In the genomic region with DNA sequence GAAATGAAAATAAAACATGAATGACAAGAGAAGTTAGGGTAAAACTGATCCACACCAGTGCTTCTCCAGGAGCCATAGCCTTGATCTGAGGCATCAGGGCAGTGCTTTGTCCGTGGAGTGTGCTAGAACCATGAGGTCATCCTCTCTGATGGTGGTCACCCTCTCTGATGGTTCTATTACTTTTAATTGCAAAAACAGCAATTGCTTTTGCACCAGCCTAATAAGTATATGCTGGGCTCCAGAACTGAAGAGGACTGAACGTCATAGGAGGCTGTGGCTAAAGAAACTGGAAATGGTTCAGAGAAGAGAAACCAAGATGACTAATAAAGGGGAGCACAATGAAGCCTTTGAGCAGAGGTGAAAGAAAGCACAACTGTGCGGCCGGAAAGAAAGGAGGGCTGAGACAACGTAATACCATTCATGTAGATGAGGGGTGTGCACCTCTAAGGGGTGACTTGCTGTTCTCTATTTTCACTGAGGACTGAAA, we compare ENCODE assay signal across 8 cellular contexts. TPM values are rescaled to one million over a fixed set of nuclear protein-coding genes. Genes with fewer than 3 reads are reported as not detected.
DNase-seq lines count a peak whose midpoint lies in the region; ATAC-seq and TF ChIP-seq lines count a peak whose summit lies in the region.

No MANE protein-coding gene starts in this region.

- no peak overlapping the region for H3K4me3 ChIP-seq in GM23338

- DNase-seq in GM13977 (ENCODE audit: low spot score) (peak; percentile 84), GM23338 (ENCODE audit: low spot score) (no peak), NOMO-1 treated with DMSO at 0.1 percent for 48 hours (lab: John Stamatoyannopoulos, UW; ENCODE audit: unreplicated experiment) (peak; percentile 89), natural killer cell (no peak), SKM-1 treated with dmso at 0.1 percent for 144 hours (lab: John Stamatoyannopoulos, UW; ENCODE audit: unreplicated experiment) (no peak), NCI-H2029 treated with DMSO at 0.1 percent for 48 hours (lab: John Stamatoyannopoulos, UW) (no peak), chondrocyte (ENCODE audit: low spot score) (no peak)
- DNase-seq in activated naive CD4-positive, alpha-beta T cell treated with anti-CD3 and anti-CD28 coated beads, Interleukin-2, amount 50 U/mL, for 72 hours (ENCODE audit: low spot score in 2 of 2): peak in 1 of 2 donors; percentile 32

- H3K27ac ChIP-seq in GM23338 (ENCODE audit: low read depth): no peak overlapping the region

- no peaks in the 10 kb centered on the region for H4K20me1 ChIP-seq in GM23338 (replicated peaks; ENCODE audit: insufficient read depth)

- H3K4me3 Mint-ChIP-seq in GM23338: no peak overlapping the region
- H3K4me3 Mint-ChIP-seq in natural killer cell: no peak overlapping the region
- H3K4me3 Mint-ChIP-seq in chondrocyte (ENCODE audit: unreplicated experiment): no peak overlapping the region

- no peak overlapping the region for H3K4me2 ChIP-seq in GM23338

- H3K4me1 Mint-ChIP-seq in GM23338 (peaks cover 43% of the 10 kb centered on the region), natural killer cell (peaks cover 6 to 7% of the 10 kb centered on the region in 2 donors), chondrocyte (ENCODE audit: low read depth) (peaks cover 7% of the 10 kb centered on the region)

- ATAC-seq in GM23338: no peak
- peak; percentile 98 to 99 for ATAC-seq in activated naive CD4-positive, alpha-beta T cell treated with anti-CD3 and anti-CD28 coated beads, Interleukin-2, amount 50 U/mL, for 72 hours
- ATAC-seq in natural killer cell: peak; percentile 63 to 91 (median 81)

- H3K36me3 ChIP-seq in GM23338 (ENCODE audit: insufficient read depth): no peaks in the 10 kb centered on the region; the same call in 1 of the 2 replicates

- H2AFZ ChIP-seq in GM23338: peak overlapping the region; percentile 69

- H3K36me3 Mint-ChIP-seq in GM23338 (ENCODE audit: low read depth) (peaks cover 1% of the 10 kb centered on the region; the same call in 1 of the 3 replicates), natural killer cell (no peaks in the 10 kb centered on the region), chondrocyte (ENCODE audit: low read depth) (no peaks in the 10 kb centered on the region)
- H3K36me3 Mint-ChIP-seq in activated naive CD4-positive, alpha-beta T cell treated with anti-CD3 and anti-CD28 coated beads, Interleukin-2, amount 50 U/mL, for 72 hours: no peaks in the 10 kb centered on the region

- H3K79me2 ChIP-seq in GM23338 (replicated peaks; ENCODE audit: insufficient read depth): no peaks in the 10 kb centered on the region

- H3K27ac Mint-ChIP-seq in GM23338 (no peak overlapping the region), natural killer cell (no peak overlapping the region), chondrocyte (ENCODE audit: unreplicated experiment) (no peak overlapping the region)
- H3K27ac Mint-ChIP-seq in activated naive CD4-positive, alpha-beta T cell treated with anti-CD3 and anti-CD28 coated beads, Interleukin-2, amount 50 U/mL, for 72 hours: peak overlapping the region in 1 of 2 donors; percentile 10

- in situ Hi-C loops in GM13977 (cut with MboI; ENCODE audit: low pct_unique_long_range_greater_than_20kb, low sequenced_read_pairs, unreplicated experiment): no loop called here

- peaks cover 1% of the 10 kb centered on the region for H3K27me3 Mint-ChIP-seq in GM23338 (ENCODE audit: insufficient read depth, low read depth, poor library complexity)
- H3K27me3 Mint-ChIP-seq in natural killer cell (ENCODE audit: low read depth in 2 of 2): peaks cover 8 to 17% of the 10 kb centered on the region in 2 donors
- peaks cover 11% of the 10 kb centered on the region for H3K27me3 Mint-ChIP-seq in chondrocyte (ENCODE audit: low read depth)

- H3K9me3 Mint-ChIP-seq in GM23338 (peaks cover 2% of the 10 kb centered on the region; the same call in 1 of the 3 replicates), natural killer cell (no peaks in the 10 kb centered on the region), chondrocyte (ENCODE audit: low read depth) (no peaks in the 10 kb centered on the region)
- no peaks in the 10 kb centered on the region for H3K9me3 Mint-ChIP-seq in activated naive CD4-positive, alpha-beta T cell treated with anti-CD3 and anti-CD28 coated beads, Interleukin-2, amount 50 U/mL, for 72 hours

- peaks cover 9% of the 10 kb centered on the region for H3F3A ChIP-seq in GM23338 (replicated peaks; ENCODE audit: low read depth)

- H3K9me2 ChIP-seq in GM23338 (ENCODE audit: insufficient read depth): peaks cover 6% of the 10 kb centered on the region; the same call in 1 of the 2 replicates

- intact Hi-C loops in natural killer cell (cut with micrococcal nuclease): no loop called here

- no peaks in the 10 kb centered on the region for H3K27me3 ChIP-seq in GM23338 (ENCODE audit: insufficient read depth)

- TF ChIP-seq CTCF in GM13977 (IDR thresholded peaks at IDR 0.05; ENCODE audit: extremely low read depth, insufficient read depth, missing control alignments): no peak
- TF ChIP-seq CTCF in GM23338 (conservative IDR thresholded peaks at IDR 0.05; ENCODE audit: low read depth in 2 of 2): no peak
- TF ChIP-seq CTCF in natural killer cell (IDR thresholded peaks at IDR 0.05): no peak
- TF ChIP-seq CTCF in chondrocyte (IDR thresholded peaks at IDR 0.05): no peak

- peaks cover 44% of the 10 kb centered on the region for H3K4me1 ChIP-seq in GM23338 (ENCODE audit: insufficient read depth)

TF ChIP-seq in GM23338, 12 proteins besides CTCF, POLR2A, EP300 and RAD21:
- TF ChIP-seq JUNB (IDR thresholded peaks at IDR 0.05; ENCODE audit: unreplicated experiment): no peak
- no peak for TF ChIP-seq NANOG (IDR thresholded peaks at IDR 0.05; ENCODE audit: borderline replicate concordance)
- TF ChIP-seq ZNF331 (CRISPR knock-in tag; IDR thresholded peaks at IDR 0.05; ENCODE audit: low read depth): no peak
TF ChIP-seq in GM23338: peak in this region for 0.

RNA-seq across cellular contexts. Expression of gene TMEM154, which starts 17.0 kb away (rescaled TPM):
- total RNA-seq in GM23338 (2014; rRNA removed; shearing (Covaris generic)): 1.7 and 2.7 TPM in 2 replicates
- polyA plus RNA-seq in GM23338 (2016; fragmentation: Nextera tagmentation; extraction: Ambion mirVana): 1.0 and 1.8 TPM in 2 replicates
- 10 to 100 TPM; 13.4 to 17.1 TPM for total RNA-seq in activated naive CD4-positive, alpha-beta T cell treated with anti-CD3 and anti-CD28 coated beads, Interleukin-2, amount 50 U/mL, for 72 hours
- total RNA-seq in natural killer cell (10 to 100 TPM in 2 of 3 donors, 1 to 10 TPM in 1; 9.8 to 45.4 (median 10.5) TPM), chondrocyte (1.8 to 2.9 TPM (median 2.2 TPM) in 3 replicates)

Comparison
In these comparisons a context has a peak if more than half of its experiments do, and no peak if none do; other contexts are left out.
1. DNase-seq: peak in GM13977 (single experiment) and NOMO-1 treated with DMSO at 0.1 percent for 48 hours (single experiment); none in GM23338 (single experiment), natural killer cell (single experiment), SKM-1 treated with dmso at 0.1 percent for 144 hours (single experiment), NCI-H2029 treated with DMSO at 0.1 percent for 48 hours (single experiment) and chondrocyte (single experiment).